28 cellular contexts compared by ENCODE assay signal in genomic region chr1:98651116-98651625, GRCh38. TPM values are rescaled to one million over a fixed set of nuclear protein-coding genes. Genes with fewer than 3 reads are reported as not detected.
DNase-seq lines count a peak whose midpoint lies in the region; ATAC-seq and TF ChIP-seq lines count a peak whose summit lies in the region.
"Had no signal": no experiment of that assay in that cellular context is flagged by ENCODE, and none has a peak within 500 bp of the region (broad histone marks: within the 10 kb centered on the region; RNA-seq: fewer than 3 reads in every experiment).

No MANE protein-coding gene starts in this region.

- no peak overlapping the region for H3K14ac ChIP-seq in H9 (ENCODE audit: insufficient read depth, low read length)

- no peak overlapping the region for H3T11ph ChIP-seq in H9 (ENCODE audit: low read length)

- WGBS in H9 (ENCODE audit: extremely low coverage, insufficient read length, low lambda C conversion rate) = no CpG with 5 or more reads among the region's 6 CpGs

- no peak overlapping the region for H2BK20ac ChIP-seq in H9 (ENCODE audit: low read depth, low read length, poor library complexity, severe bottlenecking)

- no peaks in the 10 kb centered on the region for H3K79me2 ChIP-seq in H9 (ENCODE audit: insufficient read depth, low read length)
- H3K79me2 ChIP-seq: hepatocyte had no signal

- no peak overlapping the region for H2BK5ac ChIP-seq in H9 (ENCODE audit: insufficient read length, low read length)

- H2BK15ac ChIP-seq in H9 (ENCODE audit: low read depth, low read length) = no peak overlapping the region

- no peaks in the 10 kb centered on the region for H3K4me1 Mint-ChIP-seq in H9
- no peaks in the 10 kb centered on the region for H3K4me1 Mint-ChIP-seq in T-helper 2 cell treated with Interferon-gamma antibody and Interleukin-4, amounts not matched to agents 5 μg/mL and 100 μg/mL, for 36 hours (ENCODE audit: low read depth)
- H3K4me1 Mint-ChIP-seq: activated CD4-positive, alpha-beta T cell treated with anti-CD3 and anti-CD28 coated beads for 36 hours; natural killer cell had no signal

- no peak overlapping the region for H3K9ac ChIP-seq in H9 (ENCODE audit: extremely low read depth, insufficient read length, low read length)
- H3K9ac ChIP-seq: GM23248, KMS-11 had no signal

- H3K4me2 ChIP-seq in H9 (ENCODE audit: insufficient read depth, insufficient read length, low read length) = no peak overlapping the region
- H3K4me2 ChIP-seq: hepatocyte, KMS-11 had no signal

- no peaks in the 10 kb centered on the region for H3K27me3 Mint-ChIP-seq in H9 (ENCODE audit: low read depth)
- no peaks in the 10 kb centered on the region for H3K27me3 Mint-ChIP-seq in T-helper 2 cell treated with Interferon-gamma antibody and Interleukin-4, amounts not matched to agents 5 μg/mL and 100 μg/mL, for 36 hours (ENCODE audit: low read depth)
- H3K27me3 Mint-ChIP-seq: activated CD4-positive, alpha-beta T cell treated with anti-CD3 and anti-CD28 coated beads for 36 hours had no signal

- peaks cover 9 to 11% of the 10 kb centered on the region in 2 experiments for H3K9me3 Mint-ChIP-seq in H9
- no peaks in the 10 kb centered on the region for H3K9me3 Mint-ChIP-seq in T-helper 2 cell treated with Interferon-gamma antibody and Interleukin-4, amounts not matched to agents 5 μg/mL and 100 μg/mL, for 36 hours
- H3K9me3 Mint-ChIP-seq: activated naive CD4-positive, alpha-beta T cell treated with anti-CD3 and anti-CD28 coated beads, Interleukin-2, amount 50 U/mL, for 72 hours; activated T-helper 2 cell treated with anti-CD3 and anti-CD28 coated beads, Interferon-gamma antibody, Interleukin-2, Interleukin-4, amounts not matched to agents 10 μg/mL and 5 μg/mL and 100 μg/mL, durations not matched to agents 14 hours and 24 hours and 36 hours had no signal

- H2AFZ ChIP-seq in H9 (ENCODE audit: low read length) = no peak overlapping the region
- H2AFZ ChIP-seq: GM23248, hepatocyte had no signal

- H3K18ac ChIP-seq in H9 (ENCODE audit: insufficient read length, low read depth, low read length) = no peak overlapping the region

- H2BK120ac ChIP-seq in H9 (ENCODE audit: low read depth, low read length, poor library complexity, severe bottlenecking) = no peak overlapping the region

- H3K36me3 ChIP-seq in BE2C (no peaks in the 10 kb centered on the region), mucosa of descending colon (ENCODE audit: low read depth) (no peaks in the 10 kb centered on the region)
- H3K36me3 ChIP-seq: gastroesophageal sphincter, suprapubic skin, upper lobe of left lung had no signal

- H3K27me3 ChIP-seq in BE2C (no peaks in the 10 kb centered on the region), H9 (ENCODE audit: insufficient read depth, low read length) (no peaks in the 10 kb centered on the region)
- H3K27me3 ChIP-seq: gastroesophageal sphincter, hepatocyte, suprapubic skin, upper lobe of left lung had no signal

- no peak overlapping the region for H3K4me3 Mint-ChIP-seq in H9
- no peak overlapping the region for H3K4me3 Mint-ChIP-seq in T-helper 2 cell treated with Interferon-gamma antibody and Interleukin-4, amounts not matched to agents 5 μg/mL and 100 μg/mL, for 36 hours
- H3K4me3 Mint-ChIP-seq: activated CD4-positive, alpha-beta T cell treated with anti-CD3 and anti-CD28 coated beads for 36 hours; natural killer cell had no signal

- no peak overlapping the region for H4K8ac ChIP-seq in H9 (replicated peaks; ENCODE audit: insufficient read length, low read depth, low read length)

- intact Hi-C loops in mucosa of descending colon (cut with DNase I, micrococcal nuclease) = no loop called here

- H3K4me1 ChIP-seq in BE2C (no peaks in the 10 kb centered on the region), H9 (ENCODE audit: insufficient read depth, low read length) (no peaks in the 10 kb centered on the region), mucosa of descending colon (ENCODE audit: low read depth) (no peaks in the 10 kb centered on the region)
- H3K4me1 ChIP-seq: Caco-2, gastroesophageal sphincter, suprapubic skin, upper lobe of left lung had no signal

- no peak overlapping the region for H3K23ac ChIP-seq in H9 (ENCODE audit: insufficient read length, low read depth, low read length)

- H3K27ac ChIP-seq in H9 (ENCODE audit: insufficient read length, low read depth, low read length) = no peak overlapping the region
- H3K27ac ChIP-seq: C4-2B, gastroesophageal sphincter, GM23248, hepatocyte, KMS-11, suprapubic skin, upper lobe of left lung had no signal

- H2AK5ac ChIP-seq in H9 (ENCODE audit: insufficient read length, low read length) = no peak overlapping the region

- no peak overlapping the region for H3K4me3 ChIP-seq in BE2C (ENCODE audit: low read depth, low read length)
- H3K4me3 ChIP-seq in mucosa of descending colon = no peak overlapping the region
- H3K4me3 ChIP-seq: gastroesophageal sphincter, GM23248, hepatocyte, suprapubic skin, upper lobe of left lung had no signal

- DNase-seq in BE2C (peak; percentile 71), H9 (peak; percentile 84), SK-N-DZ (ENCODE audit: low spot score) (peak; percentile 20), mucosa of descending colon (no peak), SW480 (ENCODE audit: low spot score) (no peak)
- DNase-seq in T-helper 2 cell treated with Interferon-gamma antibody and Interleukin-4, amounts not matched to agents 5 μg/mL and 100 μg/mL, for 36 hours (ENCODE audit: low spot score) = no peak
- DNase-seq: activated CD4-positive, alpha-beta T cell treated with anti-CD3 and anti-CD28 coated beads for 36 hours; activated T-cell treated with anti-CD3 and anti-CD28 coated beads for 4 hours; amygdala; Caco-2; GM23248; left colon; natural killer cell; NCI-H146; NCI-H2107; NCI-H446 treated with DMSO at 0.1 percent for 48 hours; OCI-M1; stimulated activated naive CD4-positive, alpha-beta T cell treated with Interleukin-2 at 50 U/mL for 16 hours had no signal

- H4K5ac ChIP-seq in H9 (ENCODE audit: insufficient read length, low read depth, low read length) = no peak overlapping the region

- no peaks in the 10 kb centered on the region for H3K23me2 ChIP-seq in H9 (ENCODE audit: insufficient read length, low read depth, low read length, poor library complexity, severe bottlenecking)

- no peak overlapping the region for H2BK12ac ChIP-seq in H9 (ENCODE audit: insufficient read length, low read depth, low read length)

- no peaks in the 10 kb centered on the region for H3K9me3 ChIP-seq in BE2C
- no peaks in the 10 kb centered on the region for H3K9me3 ChIP-seq in H9 (ENCODE audit: control insufficient read depth, low read depth, low read length)
- no peaks in the 10 kb centered on the region for H3K9me3 ChIP-seq in mucosa of descending colon
- H3K9me3 ChIP-seq: Caco-2, suprapubic skin, upper lobe of left lung had no signal

- H3K4ac ChIP-seq in H9 (ENCODE audit: low read depth, low read length) = no peak overlapping the region

- H3K79me1 ChIP-seq in H9 (ENCODE audit: insufficient read depth, low read depth, low read length, poor library complexity, severe bottlenecking) = no peaks in the 10 kb centered on the region

- no peak overlapping the region for H4K91ac ChIP-seq in H9 (ENCODE audit: insufficient read length, low read depth, low read length)

- H4K20me1 ChIP-seq in H9 (ENCODE audit: control insufficient read depth, insufficient read depth, insufficient read length) = no peaks in the 10 kb centered on the region

- ATAC-seq in mucosa of descending colon (peak; percentile 22), HG03039 (IDR thresholded peaks at IDR 0.05; ENCODE audit: unreplicated experiment) (no peak)
- ATAC-seq: activated CD4-positive, alpha-beta T cell treated with anti-CD3 and anti-CD28 coated beads for 36 hours; activated naive CD4-positive, alpha-beta T cell treated with anti-CD3 and anti-CD28 coated beads, Interleukin-2, amount 50 U/mL, for 72 hours; gastroesophageal sphincter; left colon; natural killer cell had no signal

- H3K56ac ChIP-seq in H9 (ENCODE audit: insufficient read length, low read depth, low read length) = no peak overlapping the region

- TF ChIP-seq CTCF in BE2C (IDR thresholded peaks at IDR 0.05; ENCODE audit: low read depth, low read length) = no peak
- TF ChIP-seq CTCF in H9 (conservative IDR thresholded peaks at IDR 0.05) = no peak
- no peak for TF ChIP-seq CTCF in mucosa of descending colon (IDR thresholded peaks at IDR 0.05)

- no peak overlapping the region for H3K27ac Mint-ChIP-seq in H9
- H3K27ac Mint-ChIP-seq in T-helper 2 cell treated with Interferon-gamma antibody and Interleukin-4, amounts not matched to agents 5 μg/mL and 100 μg/mL, for 36 hours = no peak overlapping the region
- H3K27ac Mint-ChIP-seq: activated CD4-positive, alpha-beta T cell treated with anti-CD3 and anti-CD28 coated beads for 36 hours; activated naive CD4-positive, alpha-beta T cell treated with anti-CD3 and anti-CD28 coated beads, Interleukin-2, amount 50 U/mL, for 72 hours; activated T-helper 2 cell treated with anti-CD3 and anti-CD28 coated beads, Interferon-gamma antibody, Interleukin-2, Interleukin-4, amounts not matched to agents 10 μg/mL and 5 μg/mL and 100 μg/mL, durations not matched to agents 14 hours and 24 hours and 36 hours; natural killer cell had no signal

- peaks cover 3 to 8% (median 4%) of the 10 kb centered on the region in 3 experiments; a peak in 6 of 7 replicates for H3K36me3 Mint-ChIP-seq in H9 (ENCODE audit: insufficient read depth in 1 of 3, low read depth in 3 of 3)
- no peaks in the 10 kb centered on the region for H3K36me3 Mint-ChIP-seq in T-helper 2 cell treated with Interferon-gamma antibody and Interleukin-4, amounts not matched to agents 5 μg/mL and 100 μg/mL, for 36 hours (ENCODE audit: low read depth)
- H3K36me3 Mint-ChIP-seq: activated naive CD4-positive, alpha-beta T cell treated with anti-CD3 and anti-CD28 coated beads, Interleukin-2, amount 50 U/mL, for 72 hours; natural killer cell had no signal

RNA-seq across cellular contexts. Expression of gene SNX7, which starts 10.3 kb away (rescaled TPM):
- polyA plus RNA-seq in BE2C (2012; ENCODE audit: insufficient read depth, insufficient read length, low read depth) = 18.0 TPM
- total RNA-seq in H9 (2021) = 23.8 and 24.7 TPM in 2 replicates
- 13.8 and 14.6 TPM in 2 replicates for polyA plus RNA-seq in SK-N-DZ (2014; cell fraction: cytosol; rRNA removed)
- 6.1 and 7.2 TPM in 2 replicates for polyA plus RNA-seq in SK-N-DZ (2014; cell fraction: nucleus; rRNA removed)
- total RNA-seq in mucosa of descending colon = 10 to 100 TPM; 38.0 to 45.1 (median 43.5) TPM
- total RNA-seq: activated T-helper 2 cell treated with anti-CD3 and anti-CD28 coated beads, Interferon-gamma antibody, Interleukin-2, Interleukin-4, amounts not matched to agents 10 μg/mL and 5 μg/mL and 100 μg/mL, durations not matched to agents 14 hours and 24 hours and 36 hours; T-helper 2 cell treated with Interferon-gamma antibody and Interleukin-4, amounts not matched to agents 100 ng/mL and 5 ng/mL, for 36 hours had no signal

Comparison
In these comparisons a context has a peak if more than half of its experiments do, and no peak if none do; other contexts are left out.
1. DNase-seq: peak in BE2C (single experiment), H9 (single experiment) and SK-N-DZ (single experiment); none in mucosa of descending colon (0 of 3), SW480 (single experiment) and T-helper 2 cell treated with Interferon-gamma antibody and Interleukin-4, amounts not matched to agents 5 μg/mL and 100 μg/mL, for 36 hours (single experiment).